8 cellular contexts compared by ENCODE assay signal in genomic region chr4:15004701-15005301, GRCh38. TPM values are rescaled to one million over a fixed set of nuclear protein-coding genes. Genes with fewer than 3 reads are reported as not detected.
A peak's percentile ranks its signal among the peaks of the same experiment; 100 is the strongest.
DNase-seq lines count a peak whose midpoint lies in the region; ATAC-seq and TF ChIP-seq lines count a peak whose summit lies in the region.

No MANE protein-coding gene starts in this region.

- H3K4me1 ChIP-seq in HAP-1 (peaks cover 40% of the 10 kb centered on the region), transverse colon (peaks cover 0 to 42% (median 21%) of the 10 kb centered on the region in 4 donors)

- H3K27me3 Mint-ChIP-seq in CD4-positive, alpha-beta T cell, result no peaks in the 10 kb centered on the region
- H3K27me3 Mint-ChIP-seq in activated naive CD4-positive, alpha-beta T cell treated with anti-CD3 and anti-CD28 coated beads, Interleukin-2, amount 50 U/mL, for 24 hours, result no peaks in the 10 kb centered on the region
- peaks cover 5% of the 10 kb centered on the region for H3K27me3 Mint-ChIP-seq in glutamatergic neuron (ENCODE audit: unreplicated experiment)

- no peaks in the 10 kb centered on the region for H3K27me3 ChIP-seq in CD4-positive, alpha-beta T cell (ENCODE audit: control insufficient read depth, insufficient read depth, low read length)
- H3K27me3 ChIP-seq in HAP-1 (ENCODE audit: low read depth), result no peaks in the 10 kb centered on the region; the same call in 1 of the 2 replicates
- H3K27me3 ChIP-seq in transverse colon, result no peaks in the 10 kb centered on the region

- peaks cover 38% of the 10 kb centered on the region for H3K4me1 Mint-ChIP-seq in CD4-positive, alpha-beta T cell (ENCODE audit: low read depth)
- H3K4me1 Mint-ChIP-seq in activated naive CD4-positive, alpha-beta T cell treated with anti-CD3 and anti-CD28 coated beads, Interleukin-2, amount 50 U/mL, for 24 hours, result peaks cover 37% of the 10 kb centered on the region
- peaks cover 14% of the 10 kb centered on the region for H3K4me1 Mint-ChIP-seq in glutamatergic neuron (ENCODE audit: low read depth, unreplicated experiment)

- 0% methylated on average over 44 of the region's 46 CpGs; no CpG with 5 or more reads in 1 of the 2 donors for WGBS in transverse colon (ENCODE audit: low coverage in 1 of 2), 2 donors

- H3K36me3 ChIP-seq in HAP-1 (replicated peaks) (no peaks in the 10 kb centered on the region), transverse colon (peaks cover 0 to 5% (median 2%) of the 10 kb centered on the region in 4 donors)

- TF ChIP-seq EP300 in transverse colon (IDR thresholded peaks at IDR 0.05; ENCODE audit: low read depth), result no peak

- peak overlapping the region; percentile 96 for H3K4me3 Mint-ChIP-seq in CD4-positive, alpha-beta T cell
- H3K4me3 Mint-ChIP-seq in activated naive CD4-positive, alpha-beta T cell treated with anti-CD3 and anti-CD28 coated beads, Interleukin-2, amount 50 U/mL, for 24 hours, result peak overlapping the region; percentile 87
- peak overlapping the region; percentile 86 for H3K4me3 Mint-ChIP-seq in glutamatergic neuron (ENCODE audit: unreplicated experiment)

- DNase-seq in CD4-positive, alpha-beta T cell, result peak in 8 of 10 experiments; percentile 3 to 50 (median 18)
- peak; percentile 55 to 77 for DNase-seq in HAP-1 (ENCODE audit: low spot score in 2 of 2)
- DNase-seq in RWPE1 (ENCODE audit: low spot score), result peak; percentile 42
- peak; percentile 62 for DNase-seq in glutamatergic neuron
- DNase-seq in nucleus accumbens (lab: John Stamatoyannopoulos, UW), result peak in 54 of 56 donors; percentile 4 to 79 (median 44)
- peak; percentile 91 for DNase-seq in transverse colon

- in situ Hi-C loops in HAP-1 (cut with MboI; ENCODE audit: low sequenced_read_pairs), result loop anchor here (25.0 kb wide), 1 partner anchor 658 kb away; the partner anchor contains the start of gene FBXL5
- in situ Hi-C loops in transverse colon (cut with MboI; ENCODE audit: low pct_ligation_motif_present in 1 of 4, low pct_unique_long_range_greater_than_20kb in 1 of 4, low sequenced_read_pairs in 3 of 4), result loop anchor here in 2 of 4 donors (25.0 kb wide), 2 partner anchors 458 to 1368 kb away; partner anchors contain the start of genes BOD1L1 (in 1 of the 2) and CC2D2A (in 1 of the 2)

- H3K27ac ChIP-seq in CD4-positive, alpha-beta T cell (ENCODE audit: low read depth, low read length), result peak overlapping the region; percentile 67
- H3K27ac ChIP-seq in RWPE1 (peak overlapping the region; percentile 99), transverse colon (peak overlapping the region; percentile 99 to 100 (median 100))

- H3K36me3 Mint-ChIP-seq in CD4-positive, alpha-beta T cell (ENCODE audit: low read depth), result peaks cover 46% of the 10 kb centered on the region
- H3K36me3 Mint-ChIP-seq in activated naive CD4-positive, alpha-beta T cell treated with anti-CD3 and anti-CD28 coated beads, Interleukin-2, amount 50 U/mL, for 24 hours, result peaks cover 5% of the 10 kb centered on the region
- H3K36me3 Mint-ChIP-seq in glutamatergic neuron (ENCODE audit: unreplicated experiment), result peaks cover 6% of the 10 kb centered on the region

- ATAC-seq in CD4-positive, alpha-beta T cell (ENCODE audit: poor library complexity), result no peak
- ATAC-seq in GM18505 (IDR thresholded peaks at IDR 0.05; ENCODE audit: unreplicated experiment), result no peak

- H3K9me3 Mint-ChIP-seq in CD4-positive, alpha-beta T cell, result no peaks in the 10 kb centered on the region
- H3K9me3 Mint-ChIP-seq in activated naive CD4-positive, alpha-beta T cell treated with anti-CD3 and anti-CD28 coated beads, Interleukin-2, amount 50 U/mL, for 24 hours, result no peaks in the 10 kb centered on the region
- peaks cover 5% of the 10 kb centered on the region for H3K9me3 Mint-ChIP-seq in glutamatergic neuron (ENCODE audit: unreplicated experiment)

- no peaks in the 10 kb centered on the region for H3K9me3 ChIP-seq in CD4-positive, alpha-beta T cell (ENCODE audit: control insufficient read depth, low read length)
- no peaks in the 10 kb centered on the region for H3K9me3 ChIP-seq in HAP-1
- H3K9me3 ChIP-seq in transverse colon, result no peaks in the 10 kb centered on the region

- intact Hi-C loops in CD4-positive, alpha-beta T cell (cut with DNase I, micrococcal nuclease), result loop anchor here in 1 of 2 experiments (5.0 kb wide), 5 partner anchors 132 to 1522 kb away; partner anchors contain the start of genes BOD1L1, RAB28 and TAPT1
- intact Hi-C loops in transverse colon (cut with DNase I; ENCODE audit: low total_unique reads), result no loop called here

- TF ChIP-seq POLR2A in transverse colon (IDR thresholded peaks at IDR 0.05), result peak; percentile 87
- no peak for TF ChIP-seq POLR2A in GM18505 (IDR thresholded peaks at IDR 0.05; ENCODE audit: borderline replicate concordance, extremely low read depth, insufficient read depth, insufficient read length)

- POLR2A ChIA-PET in CD4-positive, alpha-beta T cell (lab: Charles Lee), result interaction anchor here (0.7 to 2.3 kb wide), 6 partner anchors 25 to 761 kb away, joined by 3 to 16 read pairs (median 6); partner anchors contain the start of genes FAM200B and FBXL5
- POLR2A ChIA-PET in RWPE1 (lab: Yijun Ruan, JAX; ENCODE audit: low non-redundant PET), result no interaction called here

- H3K4me3 ChIP-seq in HAP-1 (peak overlapping the region; percentile 61), transverse colon (peak overlapping the region; percentile 55 to 97 (median 87))

- no peak for TF ChIP-seq CTCF in CD4-positive, alpha-beta T cell (IDR thresholded peaks at IDR 0.05)
- TF ChIP-seq CTCF in RWPE1 (conservative IDR thresholded peaks at IDR 0.05; ENCODE audit: low read depth), result no peak
- no peak for TF ChIP-seq CTCF in glutamatergic neuron (IDR thresholded peaks at IDR 0.05; ENCODE audit: partially characterized antibody, unreplicated experiment)
- TF ChIP-seq CTCF in transverse colon (IDR thresholded peaks at IDR 0.05), result no peak

- CTCF ChIA-PET in CD4-positive, alpha-beta T cell (lab: Charles Lee), result no interaction called here
- CTCF ChIA-PET in RWPE1 (lab: Yijun Ruan, JAX), result interaction anchor here (0.6 kb wide), 1 partner anchor 288 kb away, joined by 3 read pairs; no protein-coding TSS in a partner anchor

- peak overlapping the region; percentile 87 for H3K27ac Mint-ChIP-seq in CD4-positive, alpha-beta T cell
- H3K27ac Mint-ChIP-seq in activated naive CD4-positive, alpha-beta T cell treated with anti-CD3 and anti-CD28 coated beads, Interleukin-2, amount 50 U/mL, for 24 hours, result peak overlapping the region; percentile 61
- peak overlapping the region; percentile 90 for H3K27ac Mint-ChIP-seq in glutamatergic neuron (ENCODE audit: unreplicated experiment)

RNA-seq across cellular contexts. Expression of gene CPEB2, which starts 2.5 kb away (rescaled TPM):
- total RNA-seq in CD4-positive, alpha-beta T cell, result 10 to 100 TPM; 26.4 to 27.0 TPM
- total RNA-seq in glutamatergic neuron (ENCODE audit: unreplicated experiment), result 52.6 TPM
- 10 to 100 TPM; 23.2 to 38.5 (median 26.5) TPM for total RNA-seq in transverse colon

Comparison
In these comparisons a context has a peak if more than half of its experiments do, and no peak if none do; other contexts are left out.
1. DNase-seq: peak in every context shown above with its lines; median percentile 91 in transverse colon; 66 in HAP-1; 62 in glutamatergic neuron; 44 in nucleus accumbens; 42 in RWPE1; 18 in CD4-positive, alpha-beta T cell.